ENCODE assay signal across 24 cellular contexts in genomic region chr7:70361821-70362220, GRCh38.
"Had no signal": no experiment of that assay in that cellular context is flagged by ENCODE, and none has a peak within 500 bp of the region (broad histone marks: within the 10 kb centered on the region; RNA-seq: fewer than 3 reads in every experiment).

No MANE protein-coding gene starts in this region.

- H3K36me3 Mint-ChIP-seq: WTC11 had no signal

- H3K27me3 Mint-ChIP-seq: activated naive CD8-positive, alpha-beta T cell treated with anti-CD3 and anti-CD28 coated beads, Interleukin-2, amount 50 U/mL, for 24 hours; central memory CD8-positive, alpha-beta T cell had no signal

- FAIRE-seq: endometrium, islet of Langerhans had no signal

- ATAC-seq: activated naive CD8-positive, alpha-beta T cell treated with anti-CD3 and anti-CD28 coated beads, Interleukin-2, amount 50 U/mL, for 24 hours; left cardiac atrium; naive thymus-derived CD4-positive, alpha-beta T cell; psoas muscle; right cardiac atrium; WTC11 had no signal

- H3K27ac ChIP-seq: brain microvascular endothelial cell, colonic mucosa, ovary, psoas muscle, stomach, testis, upper lobe of left lung had no signal

- H3K27me3 ChIP-seq: brain microvascular endothelial cell, colonic mucosa, ovary, stomach, testis, upper lobe of left lung had no signal

- H3K9me3 ChIP-seq: colonic mucosa, ovary, psoas muscle, stomach, testis, upper lobe of left lung had no signal

- H3K4me1 ChIP-seq: colonic mucosa, psoas muscle, testis, upper lobe of left lung had no signal

- H3K36me3 ChIP-seq: brain microvascular endothelial cell, colonic mucosa, ovary, stomach, upper lobe of left lung had no signal

- H3K4me1 Mint-ChIP-seq: WTC11 had no signal

- H3K4me3 ChIP-seq: colonic mucosa, ovary, psoas muscle, stomach, testis, upper lobe of left lung had no signal

- H3K4me3 Mint-ChIP-seq: activated naive CD8-positive, alpha-beta T cell treated with anti-CD3 and anti-CD28 coated beads, Interleukin-2, amount 50 U/mL, for 24 hours; central memory CD8-positive, alpha-beta T cell; WTC11 had no signal

- DNase-seq: activated naive CD4-positive, alpha-beta T cell treated with Interleukin-2 at 50 U/mL for 16 hours; activated naive CD8-positive, alpha-beta T cell treated with anti-CD3 and anti-CD28 coated beads, Interleukin-2, amount 50 U/mL, for 24 hours; anterior cingulate cortex; brain microvascular endothelial cell; colonic mucosa; erythroblast; foreskin melanocyte; glutamatergic neuron; hippocampal formation; left cardiac atrium; mesendoderm; ovary; psoas muscle; right cardiac atrium; stimulated activated CD4-positive, alpha-beta T cell treated with anti-CD3 and anti-CD28 coated beads, Interleukin-2, amount 100 ng/mL, for 24 hours; stomach; testis; upper lobe of left lung had no signal

- H3K27ac Mint-ChIP-seq: activated naive CD8-positive, alpha-beta T cell treated with anti-CD3 and anti-CD28 coated beads, Interleukin-2, amount 50 U/mL, for 24 hours; activated T-helper 2 cell treated with anti-CD3 and anti-CD28 coated beads, Interferon-gamma antibody, Interleukin-2, Interleukin-4, amounts not matched to agents 10 μg/mL and 5 μg/mL and 100 μg/mL, durations not matched to agents 14 hours and 24 hours and 36 hours; WTC11 had no signal
